8 cellular contexts compared by ENCODE assay signal in genomic region chr1:190373705-190374336, GRCh38.
DNase-seq lines count a peak whose midpoint lies in the region; ATAC-seq and TF ChIP-seq lines count a peak whose summit lies in the region.

No MANE protein-coding gene starts in this region.

- no peaks in the 10 kb centered on the region for H3K36me3 ChIP-seq in OCI-LY1 (ENCODE audit: insufficient read depth, low read length)

- no peak overlapping the region for H3K4me3 ChIP-seq in OCI-LY1 (ENCODE audit: low read depth, low read length, poor library complexity, severe bottlenecking)

- H3K4me1 ChIP-seq in OCI-LY1 (ENCODE audit: insufficient read depth, low read length, severe bottlenecking) (peaks cover 13% of the 10 kb centered on the region), foreskin keratinocyte (no peaks in the 10 kb centered on the region)

- no peaks in the 10 kb centered on the region for H3K9me2 ChIP-seq in OCI-LY1 (ENCODE audit: low read depth, low read length)

- H3K4me2 ChIP-seq in OCI-LY1 (ENCODE audit: low read length): no peak overlapping the region

- no peaks in the 10 kb centered on the region for H3F3A ChIP-seq in OCI-LY1 (ENCODE audit: insufficient read depth, low read length)

- no peak overlapping the region for H3K9ac ChIP-seq in OCI-LY1 (ENCODE audit: low read length)

- H3K27me3 ChIP-seq in OCI-LY1 (ENCODE audit: insufficient read depth, low read length) (no peaks in the 10 kb centered on the region), foreskin keratinocyte (no peaks in the 10 kb centered on the region)

- H3K27ac ChIP-seq in OCI-LY1 (ENCODE audit: low read depth, low read length, poor library complexity, severe bottlenecking): no peak overlapping the region
- H3K27ac ChIP-seq in foreskin keratinocyte: no peak overlapping the region

- no peaks in the 10 kb centered on the region for H3K79me2 ChIP-seq in OCI-LY1 (ENCODE audit: insufficient read depth, low read length)

- H4K20me1 ChIP-seq in OCI-LY1 (ENCODE audit: insufficient read depth, low read length): no peaks in the 10 kb centered on the region

- ATAC-seq in GM18505 (IDR thresholded peaks at IDR 0.05; ENCODE audit: unreplicated experiment) (peak; percentile 82), HG02852 (IDR thresholded peaks at IDR 0.05; ENCODE audit: unreplicated experiment) (peak; percentile 83), foreskin keratinocyte (no peak)

- no peak for TF ChIP-seq POLR2A in GM18505 (IDR thresholded peaks at IDR 0.05; ENCODE audit: borderline replicate concordance, extremely low read depth, insufficient read depth, insufficient read length)

- H2AFZ ChIP-seq in OCI-LY1 (ENCODE audit: low read length): no peak overlapping the region

- no peaks in the 10 kb centered on the region for H3K9me3 ChIP-seq in OCI-LY1 (ENCODE audit: low read length)

- TF ChIP-seq CTCF in OCI-LY1 (IDR thresholded peaks at IDR 0.05; ENCODE audit: low read length): peak; percentile 63
- TF ChIP-seq CTCF in foreskin keratinocyte (conservative IDR thresholded peaks at IDR 0.05): peak; percentile 19

- DNase-seq in foreskin keratinocyte: no peak
- no peak for DNase-seq in DMS79 treated with DMSO at 0.1 percent for 48 hours (lab: John Stamatoyannopoulos, UW)
- DNase-seq in NCI-H1417 (lab: John Stamatoyannopoulos, UW): no peak
- DNase-seq in NCI-H1092 treated with DMSO at 0.1 percent for 48 hours (lab: John Stamatoyannopoulos, UW): no peak
- no peak for DNase-seq in OCI-M2 (lab: John Stamatoyannopoulos, UW; ENCODE audit: unreplicated experiment)
